In genomic region chr1:202074985-202075773, GRCh38 we compare ENCODE assay signal across 17 cellular contexts. TPM values are rescaled to one million over a fixed set of nuclear protein-coding genes. Genes with fewer than 3 reads are reported as not detected.
DNase-seq lines count a peak whose midpoint lies in the region; ATAC-seq and TF ChIP-seq lines count a peak whose summit lies in the region.
"Had no signal": no experiment of that assay in that cellular context is flagged by ENCODE, and none has a peak within 500 bp of the region (broad histone marks: within the 10 kb centered on the region; RNA-seq: fewer than 3 reads in every experiment).

No MANE protein-coding gene starts in this region.

- H2AK9ac ChIP-seq in IMR-90 (replicated peaks; ENCODE audit: low read depth, low read length, poor library complexity): no peak overlapping the region

- POLR2A ChIA-PET in CD8-positive, alpha-beta memory T cell (lab: Charles Lee): interaction anchor here (0.6 kb wide), 1 partner anchor 12 kb away, joined by 3 read pairs; no protein-coding TSS in a partner anchor
- POLR2A ChIA-PET in IMR-90 (lab: Charles Lee; ENCODE audit: unreplicated experiment): interaction anchor here (0.5 kb wide), 1 partner anchor 12 kb away, joined by 3 read pairs; no protein-coding TSS in a partner anchor
- POLR2A ChIA-PET in activated CD4-positive, alpha-beta memory T cell treated with anti-CD3 and anti-CD28 coated beads for 36 hours (lab: Charles Lee): no interaction called here

- no peak for TF ChIP-seq RAD21 in IMR-90 (IDR thresholded peaks at IDR 0.05; ENCODE audit: low read length)

- H3K79me1 ChIP-seq in IMR-90 (ENCODE audit: low read depth in 1 of 2, low read length in 2 of 2): no peaks in the 10 kb centered on the region

- H3K4me1 Mint-ChIP-seq in CD8-positive, alpha-beta memory T cell: no peaks in the 10 kb centered on the region
- H3K4me1 Mint-ChIP-seq in activated CD4-positive, alpha-beta memory T cell treated with anti-CD3 and anti-CD28 coated beads for 36 hours (ENCODE audit: low read depth): no peaks in the 10 kb centered on the region

- BruUV-seq in IMR-90 (replicated peaks; lab: Mats Ljungman, UMichigan): no TSS peak

- H2AK5ac ChIP-seq in IMR-90 (ENCODE audit: low read depth, low read length): peak overlapping the region; percentile 65; the same call in 1 of the 2 replicates

- H4K5ac ChIP-seq in IMR-90 (ENCODE audit: low read depth, low read length): no peak overlapping the region

- TF ChIP-seq POLR2A in IMR-90 (IDR thresholded peaks at IDR 0.05; ENCODE audit: low read depth, low read length) (no peak), ovary (IDR thresholded peaks at IDR 0.05) (no peak)

- H3K23ac ChIP-seq in IMR-90 (ENCODE audit: low read depth, low read length): no peak overlapping the region

- no peak for DNase-seq in CD8-positive, alpha-beta memory T cell
- DNase-seq in IMR-90: no peak
- peak in 1 of 2 donors; percentile 45 for DNase-seq in cardiac muscle cell (ENCODE audit: low read depth in 1 of 2, low spot score in 1 of 2)
- DNase-seq in ovary: no peak
- no peak for DNase-seq in activated CD4-positive, alpha-beta memory T cell treated with anti-CD3 and anti-CD28 coated beads for 36 hours
- no peak for DNase-seq in activated CD8-positive, alpha-beta memory T cell treated with anti-CD3 and anti-CD28 coated beads, Interleukin-2, amount 50 U/mL, for 48 hours
- DNase-seq: activated CD4-positive, alpha-beta T cell treated with anti-CD3 and anti-CD28 coated beads for 4 hours; activated naive CD4-positive, alpha-beta T cell treated with Interleukin-2 at 50 U/mL for 16 hours; cortex of kidney; lower lobe of right lung; NCI-H2029; T1000 had no signal

- H4K20me1 ChIP-seq in IMR-90 (ENCODE audit: insufficient read depth, low read length): no peaks in the 10 kb centered on the region

- dilution Hi-C loops in IMR-90 (cut with HindIII; ENCODE audit: low sequenced_read_pairs, unreplicated experiment): no loop called here

- peak overlapping the region; percentile 23; the same call in 1 of the 2 replicates for H4K91ac ChIP-seq in IMR-90 (ENCODE audit: insufficient read depth, low read depth, low read length)

- H3K4me3 Mint-ChIP-seq in CD8-positive, alpha-beta memory T cell: no peak overlapping the region
- no peak overlapping the region for H3K4me3 Mint-ChIP-seq in activated CD4-positive, alpha-beta memory T cell treated with anti-CD3 and anti-CD28 coated beads for 36 hours

- no peak overlapping the region; the same call in 1 of the 2 replicates for H3K14ac ChIP-seq in IMR-90 (replicated peaks; ENCODE audit: low read depth, low read length)

- H3K36me3 Mint-ChIP-seq in CD8-positive, alpha-beta memory T cell: no peaks in the 10 kb centered on the region
- H3K36me3 Mint-ChIP-seq in activated CD4-positive, alpha-beta memory T cell treated with anti-CD3 and anti-CD28 coated beads for 36 hours: no peaks in the 10 kb centered on the region

- H3K4me3 ChIP-seq in CD8-positive, alpha-beta memory T cell (ENCODE audit: low read length): no peak overlapping the region
- no peak overlapping the region for H3K4me3 ChIP-seq in IMR-90 (ENCODE audit: insufficient read depth, low read depth, low read length)
- H3K4me3 ChIP-seq in cardiac muscle cell: no peak overlapping the region
- no peak overlapping the region for H3K4me3 ChIP-seq in muscle layer of duodenum (ENCODE audit: low read depth in 1 of 2, low read length in 2 of 2)
- no peak overlapping the region for H3K4me3 ChIP-seq in ovary
- H3K4me3 ChIP-seq: lower lobe of right lung, SK-N-MC had no signal

- H2BK5ac ChIP-seq in IMR-90 (ENCODE audit: low read depth, low read length, poor library complexity, severe bottlenecking): peak overlapping the region; percentile 58

- peak overlapping the region; percentile 48; the same call in 1 of the 3 replicates for H2BK15ac ChIP-seq in IMR-90 (ENCODE audit: low read depth, low read length)

- peak overlapping the region; percentile 64 for H3K27ac ChIP-seq in CD8-positive, alpha-beta memory T cell (ENCODE audit: low read depth, low read length)
- no peak overlapping the region for H3K27ac ChIP-seq in IMR-90 (ENCODE audit: insufficient read depth, low read length)
- peak overlapping the region; percentile 92 for H3K27ac ChIP-seq in cardiac muscle cell
- peak overlapping the region; percentile 78 for H3K27ac ChIP-seq in muscle layer of duodenum (ENCODE audit: low read length)
- H3K27ac ChIP-seq in ovary: no peak overlapping the region
- H3K27ac ChIP-seq: lower lobe of right lung, SK-N-MC had no signal

- intact Hi-C loops in IMR-90 (cut with micrococcal nuclease): no loop called here
- intact Hi-C loops in ovary (cut with DNase I): no loop called here
- intact Hi-C loops in activated CD4-positive, alpha-beta memory T cell treated with anti-CD3 and anti-CD28 coated beads for 36 hours (cut with micrococcal nuclease): no loop called here

- no peak overlapping the region for H2AFZ ChIP-seq in IMR-90 (replicated peaks; ENCODE audit: low read length, poor library complexity)

- H3K36me3 ChIP-seq in CD8-positive, alpha-beta memory T cell (ENCODE audit: insufficient read depth, low read length): no peaks in the 10 kb centered on the region
- H3K36me3 ChIP-seq in IMR-90 (ENCODE audit: control insufficient read depth, insufficient read depth, low read length) (no peaks in the 10 kb centered on the region), cardiac muscle cell (no peaks in the 10 kb centered on the region), muscle layer of duodenum (ENCODE audit: control insufficient read depth in 1 of 2, insufficient read depth in 2 of 2, low read length in 2 of 2) (no peaks in the 10 kb centered on the region), ovary (no peaks in the 10 kb centered on the region)
- H3K36me3 ChIP-seq: lower lobe of right lung had no signal

- WGBS in IMR-90 (ENCODE audit: extremely low coverage in 2 of 2, insufficient read length in 1 of 2), 2 experiments: 70% methylated on average over 2 of the region's 5 CpGs; no CpG with 5 or more reads in 1 of the 2 experiments
- WGBS in ovary, 3 donors: 69 to 85% (median 81%) methylated on average over 5 of the region's 5 CpGs

- H3K9ac ChIP-seq in IMR-90 (ENCODE audit: low read depth, low read length): no peak overlapping the region

- H2BK20ac ChIP-seq in IMR-90 (ENCODE audit: low read depth, low read length): peak overlapping the region; percentile 83

- no peak overlapping the region for H3K56ac ChIP-seq in IMR-90 (ENCODE audit: extremely low read depth, insufficient read depth, low read length)

- 0 out of 4 replicates have a peak overlapping the region, but pooled peaks of 1 of the 2 experiments have one; percentile 9 for H4K8ac ChIP-seq in IMR-90 (ENCODE audit: low read depth in 2 of 2, low read length in 2 of 2)

- no peak overlapping the region for H3K18ac ChIP-seq in IMR-90 (ENCODE audit: low read depth, low read length)

- H2BK120ac ChIP-seq in IMR-90 (ENCODE audit: low read depth, low read length): peak overlapping the region; percentile 90

- H3K4me2 ChIP-seq in IMR-90 (ENCODE audit: low read depth, low read length): no peak overlapping the region

- in situ Hi-C loops in IMR-90 (cut with MboI; ENCODE audit: low sequenced_read_pairs): no loop called here

- peaks cover 0 to 1% of the 10 kb centered on the region in 2 donors for H3K27me3 Mint-ChIP-seq in CD8-positive, alpha-beta memory T cell
- no peaks in the 10 kb centered on the region for H3K27me3 Mint-ChIP-seq in activated CD4-positive, alpha-beta memory T cell treated with anti-CD3 and anti-CD28 coated beads for 36 hours

- CTCF ChIA-PET in CD8-positive, alpha-beta memory T cell (lab: Charles Lee): no interaction called here
- CTCF ChIA-PET in IMR-90 (lab: Yijun Ruan, JAX): no interaction called here
- CTCF ChIA-PET in activated CD4-positive, alpha-beta memory T cell treated with anti-CD3 and anti-CD28 coated beads for 36 hours (lab: Charles Lee): no interaction called here

- H3K9me3 ChIP-seq in CD8-positive, alpha-beta memory T cell (ENCODE audit: low read length): no peaks in the 10 kb centered on the region
- H3K9me3 ChIP-seq in IMR-90 (ENCODE audit: control insufficient read depth, insufficient read depth, low read length) (no peaks in the 10 kb centered on the region), cardiac muscle cell (ENCODE audit: low read depth) (no peaks in the 10 kb centered on the region), muscle layer of duodenum (ENCODE audit: control insufficient read depth in 1 of 2, low read length in 2 of 2) (no peaks in the 10 kb centered on the region), ovary (no peaks in the 10 kb centered on the region)
- H3K9me3 ChIP-seq: lower lobe of right lung had no signal

- TF ChIP-seq CTCF in IMR-90 (conservative IDR thresholded peaks at IDR 0.05; ENCODE audit: low read depth, low read length): no peak
- TF ChIP-seq CTCF in cardiac muscle cell (IDR thresholded peaks at IDR 0.05; ENCODE audit: low read depth, low read length): no peak
- no peak for TF ChIP-seq CTCF in ovary (IDR thresholded peaks at IDR 0.05)

- no peak for ATAC-seq in IMR-90 (ENCODE audit: low read depth)
- no peak for ATAC-seq in HG03469 (IDR thresholded peaks at IDR 0.05; ENCODE audit: unreplicated experiment)

- H3K4ac ChIP-seq in IMR-90 (ENCODE audit: low read depth, low read length): peak overlapping the region; percentile 88

- no peaks in the 10 kb centered on the region for H3K9me3 Mint-ChIP-seq in CD8-positive, alpha-beta memory T cell
- no peaks in the 10 kb centered on the region for H3K9me3 Mint-ChIP-seq in activated CD4-positive, alpha-beta memory T cell treated with anti-CD3 and anti-CD28 coated beads for 36 hours

- TF ChIP-seq EP300 in ovary (IDR thresholded peaks at IDR 0.05): no peak

- H3K27me3 ChIP-seq in CD8-positive, alpha-beta memory T cell (ENCODE audit: insufficient read depth, low read length, poor library complexity, severe bottlenecking): no peaks in the 10 kb centered on the region
- H3K27me3 ChIP-seq in IMR-90 (ENCODE audit: control insufficient read depth, insufficient read depth, low read length) (no peaks in the 10 kb centered on the region), cardiac muscle cell (no peaks in the 10 kb centered on the region), muscle layer of duodenum (ENCODE audit: low read depth, low read length) (no peaks in the 10 kb centered on the region), ovary (no peaks in the 10 kb centered on the region)

- peaks cover 17% of the 10 kb centered on the region for H3K9me1 ChIP-seq in IMR-90 (ENCODE audit: insufficient read depth, low read length)

- no peaks in the 10 kb centered on the region for H3K4me1 ChIP-seq in CD8-positive, alpha-beta memory T cell (ENCODE audit: insufficient read depth, low read length)
- peaks cover 8% of the 10 kb centered on the region for H3K4me1 ChIP-seq in IMR-90 (ENCODE audit: control insufficient read depth, insufficient read depth, low read length)
- peaks cover 25% of the 10 kb centered on the region for H3K4me1 ChIP-seq in cardiac muscle cell (ENCODE audit: low read depth)
- H3K4me1 ChIP-seq in muscle layer of duodenum (ENCODE audit: control insufficient read depth in 1 of 2, insufficient read depth in 2 of 2, low read length in 2 of 2): no peaks in the 10 kb centered on the region
- no peaks in the 10 kb centered on the region for H3K4me1 ChIP-seq in ovary (ENCODE audit: insufficient read depth)
- H3K4me1 ChIP-seq: lower lobe of right lung had no signal

- H3K27ac Mint-ChIP-seq in CD8-positive, alpha-beta memory T cell: peak overlapping the region in 2 of 8 donors; percentile 36 to 82
- no peak overlapping the region for H3K27ac Mint-ChIP-seq in activated CD4-positive, alpha-beta memory T cell treated with anti-CD3 and anti-CD28 coated beads for 36 hours

RNA-seq across cellular contexts. Expression of gene GPR37L1, which starts 47.5 kb away (rescaled TPM):
- not detected for total RNA-seq in CD8-positive, alpha-beta memory T cell
- 0.08 TPM for polyA plus RNA-seq in CD8-positive, alpha-beta memory T cell
- total RNA-seq in IMR-90 (2012; rRNA removed): not detected in 2 replicates
- 0.02 TPM in 1 of 2 replicates, not detected in the other for polyA plus RNA-seq in IMR-90 (2012; rRNA removed)
- not detected in 2 replicates for polyA plus RNA-seq in IMR-90 (2012; cell fraction: cytosol; rRNA removed)
- not detected in 2 replicates for polyA plus RNA-seq in IMR-90 (2012; cell fraction: nucleus; rRNA removed; ENCODE audit: low replicate concordance)
- total RNA-seq in cardiac muscle cell: not detected in 2 replicates
- polyA plus RNA-seq in cardiac muscle cell: 0.79 TPM in 1 of 2 replicates, not detected in the other
- under 1 TPM in 5 of 7 donors, not detected in 2; 0.10 to 0.34 (median 0.13) TPM for total RNA-seq in ovary
- polyA plus RNA-seq in ovary: under 1 TPM; 0.01 to 0.03 TPM
- total RNA-seq in activated CD4-positive, alpha-beta memory T cell treated with anti-CD3 and anti-CD28 coated beads for 36 hours: not detected
- total RNA-seq: G401, NCI-H460 had no signal

Comparison
In these comparisons a context has a peak if more than half of its experiments do, and no peak if none do; other contexts are left out.
1. H3K27ac ChIP-seq: peak in CD8-positive, alpha-beta memory T cell (single experiment), cardiac muscle cell (single experiment) and muscle layer of duodenum (single experiment); none in IMR-90 (single experiment) and ovary (0 of 2).